15 cellular contexts compared by ENCODE assay signal in the genomic region with DNA sequence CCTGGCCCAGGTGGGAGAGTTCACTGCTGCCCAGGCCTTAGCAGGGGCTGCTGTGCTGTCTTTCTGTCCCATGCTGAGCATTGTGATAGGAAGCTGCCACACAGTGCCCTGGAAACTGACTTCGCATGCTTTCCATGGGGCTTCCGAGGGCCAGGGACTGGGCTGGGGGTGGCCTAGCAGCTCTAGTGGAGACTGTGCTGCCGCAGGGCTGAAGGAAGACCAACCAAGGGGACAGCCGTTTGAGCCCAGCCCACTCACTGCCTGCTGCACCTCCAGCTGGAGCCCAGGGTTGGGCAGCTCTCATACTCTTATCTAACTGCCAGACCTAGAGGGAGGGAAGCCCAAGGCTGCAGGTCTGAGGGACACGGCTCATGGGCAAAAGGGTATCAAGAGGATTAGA.
A peak's percentile ranks its signal among the peaks of the same experiment; 100 is the strongest.
DNase-seq lines count a peak whose midpoint lies in the region; ATAC-seq lines count a peak whose summit lies in the region.
"Had no signal": no experiment of that assay in that cellular context is flagged by ENCODE, and none has a peak within 500 bp of the region (broad histone marks: within the 10 kb centered on the region; RNA-seq: fewer than 3 reads in every experiment).

No MANE protein-coding gene starts in this region.

- H3K27me3 ChIP-seq in layer of hippocampus (ENCODE audit: control insufficient read depth, insufficient read depth, low read length) (no peaks in the 10 kb centered on the region), HAP-1 (ENCODE audit: low read depth) (no peaks in the 10 kb centered on the region; the same call in 1 of the 2 replicates)
- H3K27me3 ChIP-seq: hepatocyte, stomach had no signal

- peaks cover 41% of the 10 kb centered on the region for H3K4me1 Mint-ChIP-seq in activated naive CD8-positive, alpha-beta T cell (ENCODE audit: low read depth)
- H3K4me1 Mint-ChIP-seq in activated naive CD8-positive, alpha-beta T cell treated with anti-CD3 and anti-CD28 coated beads for 36 hours = peaks cover 35% of the 10 kb centered on the region

- H3K27me3 Mint-ChIP-seq in activated naive CD8-positive, alpha-beta T cell = no peaks in the 10 kb centered on the region
- H3K27me3 Mint-ChIP-seq in activated naive CD8-positive, alpha-beta T cell treated with anti-CD3 and anti-CD28 coated beads for 36 hours = no peaks in the 10 kb centered on the region

- H3K4me3 ChIP-seq in HAP-1 = no peak overlapping the region
- H3K4me3 ChIP-seq: hepatocyte, stomach had no signal

- H3K36me3 ChIP-seq in HAP-1 (replicated peaks) = no peaks in the 10 kb centered on the region

- no peak for DNase-seq in activated naive CD8-positive, alpha-beta T cell treated with anti-CD3 and anti-CD28 coated beads for 36 hours
- DNase-seq in NCI-H1105 (lab: John Stamatoyannopoulos, UW) = no peak
- DNase-seq in GDM1 (lab: John Stamatoyannopoulos, UW) = no peak
- DNase-seq in HAP-1 (ENCODE audit: low spot score in 2 of 2) = no peak
- DNase-seq: CD8-positive, alpha-beta T cell; effector CD4-positive, alpha-beta T cell; Karpas-422; RPMI8226; stomach had no signal

- ATAC-seq in HG03521 (IDR thresholded peaks at IDR 0.05; ENCODE audit: unreplicated experiment) = no peak
- ATAC-seq: CD8-positive, alpha-beta T cell; WTC11 had no signal

- no peaks in the 10 kb centered on the region; the same call in 1 of the 2 replicates for H3K4me1 ChIP-seq in HAP-1

- peak overlapping the region; percentile 70 for H3K27ac Mint-ChIP-seq in activated naive CD8-positive, alpha-beta T cell
- no peak overlapping the region for H3K27ac Mint-ChIP-seq in activated naive CD8-positive, alpha-beta T cell treated with anti-CD3 and anti-CD28 coated beads for 36 hours
- H3K27ac Mint-ChIP-seq: WTC11 had no signal

- H3K27ac ChIP-seq in cingulate gyrus (ENCODE audit: low read depth, low read length) (peak overlapping the region; percentile 74), layer of hippocampus (ENCODE audit: low read depth, low read length) (peak overlapping the region; percentile 74)
- H3K27ac ChIP-seq: hepatocyte, stomach had no signal

- H3K9me3 Mint-ChIP-seq in activated naive CD8-positive, alpha-beta T cell (ENCODE audit: low read depth) = no peaks in the 10 kb centered on the region
- no peaks in the 10 kb centered on the region for H3K9me3 Mint-ChIP-seq in activated naive CD8-positive, alpha-beta T cell treated with anti-CD3 and anti-CD28 coated beads for 36 hours
- H3K9me3 Mint-ChIP-seq: CD8-positive, alpha-beta T cell; WTC11 had no signal

- H3K36me3 Mint-ChIP-seq in activated naive CD8-positive, alpha-beta T cell = peaks cover 9% of the 10 kb centered on the region
- H3K36me3 Mint-ChIP-seq in activated naive CD8-positive, alpha-beta T cell treated with anti-CD3 and anti-CD28 coated beads for 36 hours = peaks cover 42% of the 10 kb centered on the region

- in situ Hi-C loops in HAP-1 (cut with MboI; ENCODE audit: low sequenced_read_pairs) = no loop called here

- no peak overlapping the region for H3K4me3 Mint-ChIP-seq in activated naive CD8-positive, alpha-beta T cell
- no peak overlapping the region for H3K4me3 Mint-ChIP-seq in activated naive CD8-positive, alpha-beta T cell treated with anti-CD3 and anti-CD28 coated beads for 36 hours
- H3K4me3 Mint-ChIP-seq: CD8-positive, alpha-beta T cell; WTC11 had no signal

- H3K9me3 ChIP-seq in HAP-1 = no peaks in the 10 kb centered on the region
- H3K9me3 ChIP-seq: stomach had no signal
